In the genomic region with DNA sequence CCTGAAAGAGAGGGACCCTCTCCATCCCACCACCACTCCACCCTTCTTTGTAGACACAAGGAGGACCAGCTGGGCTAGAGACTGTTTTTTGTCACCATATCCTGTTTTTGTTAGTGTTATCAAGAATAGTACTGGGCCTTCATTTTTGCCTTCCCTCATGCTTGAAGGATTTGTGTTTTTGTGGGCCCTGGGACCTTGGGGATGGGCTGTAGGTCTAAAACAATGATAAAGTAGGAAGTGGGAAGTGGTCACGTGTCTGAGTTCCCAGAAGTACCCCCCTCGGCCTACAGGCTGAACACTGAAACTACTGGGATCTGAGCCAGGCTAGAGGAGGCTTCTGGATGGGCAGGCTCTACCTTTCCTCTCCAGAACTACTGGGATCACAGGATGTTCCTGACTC, we compare ENCODE assay signal across 9 cellular contexts. TPM values are rescaled to one million over a fixed set of nuclear protein-coding genes. Genes with fewer than 3 reads are reported as not detected.
DNase-seq lines count a peak whose midpoint lies in the region; ATAC-seq and TF ChIP-seq lines count a peak whose summit lies in the region.
"Had no signal": no experiment of that assay in that cellular context is flagged by ENCODE, and none has a peak within 500 bp of the region (broad histone marks: within the 10 kb centered on the region; RNA-seq: fewer than 3 reads in every experiment).

No MANE protein-coding gene starts in this region.

- peak; percentile 46 for DNase-seq in GM12865 (ENCODE audit: low read depth)
- no peak for DNase-seq in RWPE1 (ENCODE audit: low spot score)
- DNase-seq in endothelial cell (ENCODE audit: low spot score) = no peak
- no peak for DNase-seq in psoas muscle
- no peak for DNase-seq in SW480 (ENCODE audit: low spot score)
- DNase-seq in activated T-cell treated with anti-CD3 and anti-CD28 coated beads, Interleukin-2, amount 50 U/mL, for 1 hour = no peak

- H3K36me3 ChIP-seq in psoas muscle (ENCODE audit: insufficient read depth in 1 of 2, low read depth in 1 of 2) = peaks cover 0 to 26% of the 10 kb centered on the region in 2 donors

- peak overlapping the region; percentile 37 for H3K4me3 Mint-ChIP-seq in endothelial cell (ENCODE audit: unreplicated experiment)

- intact Hi-C loops in psoas muscle (cut with DNase I) = loop anchor here (2.0 to 5.0 kb wide), 2 partner anchors 15 to 71 kb away; a partner anchor contains a TSS

- H3K27me3 Mint-ChIP-seq in endothelial cell (ENCODE audit: unreplicated experiment) = peaks cover 2% of the 10 kb centered on the region

- H3K4me1 ChIP-seq in psoas muscle = peaks cover 26% of the 10 kb centered on the region

- 44 to 71% (median 54%) methylated on average over 2 of the region's 2 CpGs for WGBS in psoas muscle, 3 donors

- POLR2A ChIA-PET in RWPE1 (lab: Yijun Ruan, JAX; ENCODE audit: low non-redundant PET) = no interaction called here

- peak overlapping the region; percentile 65 for H3K4me3 ChIP-seq in GM12865 (ENCODE audit: low read depth, low read length)
- H3K4me3 ChIP-seq in psoas muscle = no peak overlapping the region

- peak overlapping the region; percentile 81 for H3K27ac Mint-ChIP-seq in endothelial cell (ENCODE audit: unreplicated experiment)

- no peaks in the 10 kb centered on the region for H3K9me3 ChIP-seq in psoas muscle

- CTCF ChIA-PET in RWPE1 (lab: Yijun Ruan, JAX) = interaction anchor here (1.2 to 1.7 kb wide), 2 partner anchors 12 to 78 kb away, joined by 3 to 11 read pairs; no protein-coding TSS in a partner anchor

- peaks cover 14% of the 10 kb centered on the region for H3K36me3 Mint-ChIP-seq in endothelial cell (ENCODE audit: low read depth, unreplicated experiment)

- peaks cover 67% of the 10 kb centered on the region for H3K4me1 Mint-ChIP-seq in endothelial cell (ENCODE audit: unreplicated experiment)

- no peak for TF ChIP-seq CTCF in GM12865 (IDR thresholded peaks at IDR 0.05; ENCODE audit: insufficient read depth, low read depth, low read length, missing control alignments)
- TF ChIP-seq CTCF in RWPE1 (conservative IDR thresholded peaks at IDR 0.05; ENCODE audit: low read depth) = no peak
- no peak for TF ChIP-seq CTCF in endothelial cell (IDR thresholded peaks at IDR 0.05; ENCODE audit: unreplicated experiment)
- no peak for TF ChIP-seq CTCF in psoas muscle (IDR thresholded peaks at IDR 0.05)

- H3K9me3 Mint-ChIP-seq in endothelial cell (ENCODE audit: unreplicated experiment) = no peaks in the 10 kb centered on the region

- no peak for ATAC-seq in psoas muscle
- no peak for ATAC-seq in GM21381 (IDR thresholded peaks at IDR 0.05; ENCODE audit: unreplicated experiment)
- ATAC-seq in HG02678 (IDR thresholded peaks at IDR 0.05; ENCODE audit: unreplicated experiment) = no peak

- H3K27ac ChIP-seq in RWPE1 (peak overlapping the region; percentile 43), psoas muscle (peak overlapping the region; percentile 38)

- H3K27me3 ChIP-seq in psoas muscle (ENCODE audit: insufficient read depth in 3 of 3, low read length in 2 of 3) = no peaks in the 10 kb centered on the region

RNA-seq across cellular contexts. Expression of a gene that starts 8.9 kb away (rescaled TPM):
- total RNA-seq in endothelial cell (ENCODE audit: unreplicated experiment) (48.6 TPM), psoas muscle (10 to 100 TPM in 1 of 4 donors, 1 to 10 TPM in 3; 5.3 to 14.7 (median 8.0) TPM)
- 10 to 100 TPM in 1 of 3 donors, 1 to 10 TPM in 2; 4.8 to 12.6 (median 8.9) TPM for polyA plus RNA-seq in psoas muscle

RNA-seq across cellular contexts. Expression of a gene that starts 25.8 kb away (rescaled TPM):
- 2.6 TPM for total RNA-seq in endothelial cell (ENCODE audit: unreplicated experiment)
- total RNA-seq in psoas muscle = 1 to 10 TPM in 1 of 4 donors, under 1 TPM in 2, not detected in 1; 0.59 to 1.9 (median 0.59) TPM
- under 1 TPM in 2 of 3 donors, not detected in 1; 0.21 to 0.40 TPM for polyA plus RNA-seq in psoas muscle
- total RNA-seq: pulmonary artery endothelial cell had no signal

RNA-seq across cellular contexts. Expression of a gene that starts 38.1 kb away (rescaled TPM):
- 89.7 TPM for total RNA-seq in endothelial cell (ENCODE audit: unreplicated experiment)
- total RNA-seq in psoas muscle = 10 to 100 TPM; 32.5 to 41.5 (median 34.1) TPM
- polyA plus RNA-seq in psoas muscle = 10 to 100 TPM; 16.7 to 35.2 (median 28.5) TPM

RNA-seq across cellular contexts. Expression of a gene that starts 38.3 kb away (rescaled TPM):
- total RNA-seq in endothelial cell (ENCODE audit: unreplicated experiment) = 1.3 TPM
- total RNA-seq in psoas muscle = 1 to 10 TPM in 1 of 4 donors, under 1 TPM in 3; 0.13 to 1.1 (median 0.31) TPM
- polyA plus RNA-seq in psoas muscle = under 1 TPM; 0.18 to 0.55 (median 0.23) TPM

RNA-seq across cellular contexts. Expression of a gene that starts 54.3 kb away (rescaled TPM):
- total RNA-seq in endothelial cell (ENCODE audit: unreplicated experiment) (4.4 TPM), psoas muscle (10 to 100 TPM in 2 of 4 donors, 1 to 10 TPM in 2; 6.2 to 16.9 (median 9.7) TPM)
- 10 to 100 TPM in 1 of 3 donors, 1 to 10 TPM in 2; 4.2 to 11.5 (median 7.7) TPM for polyA plus RNA-seq in psoas muscle
